In the genomic region with DNA sequence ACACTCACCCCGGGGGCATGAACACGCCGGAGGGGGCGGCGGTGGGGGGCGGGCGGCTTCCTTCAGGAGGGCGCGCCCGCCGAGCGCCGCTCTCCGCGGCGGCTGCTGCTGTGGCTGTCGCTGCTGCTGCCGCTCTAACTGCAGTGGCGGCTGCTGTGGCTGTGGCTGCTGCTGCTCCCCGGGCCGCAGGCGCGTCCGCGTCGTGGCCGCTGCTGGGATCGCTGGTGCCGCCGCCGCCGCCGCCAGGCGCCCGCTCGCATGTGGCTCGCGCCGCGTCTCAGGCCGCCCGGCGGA, we compare ENCODE assay signal across 1 cellular context.
TF ChIP-seq lines count a peak whose summit lies in the region.

A gene with protein sequence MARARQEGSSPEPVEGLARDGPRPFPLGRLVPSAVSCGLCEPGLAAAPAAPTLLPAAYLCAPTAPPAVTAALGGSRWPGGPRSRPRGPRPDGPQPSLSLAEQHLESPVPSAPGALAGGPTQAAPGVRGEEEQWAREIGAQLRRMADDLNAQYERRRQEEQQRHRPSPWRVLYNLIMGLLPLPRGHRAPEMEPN (minus strand): TSS at position 279 of the 294 bp plus-strand sequence. CDS start 2,768 bp downstream, outside the sequence.

TF ChIP-seq in K562, 482 proteins besides CTCF, POLR2A, EP300 and RAD21 (continued from another document):
- TF ChIP-seq, protein P1, sequence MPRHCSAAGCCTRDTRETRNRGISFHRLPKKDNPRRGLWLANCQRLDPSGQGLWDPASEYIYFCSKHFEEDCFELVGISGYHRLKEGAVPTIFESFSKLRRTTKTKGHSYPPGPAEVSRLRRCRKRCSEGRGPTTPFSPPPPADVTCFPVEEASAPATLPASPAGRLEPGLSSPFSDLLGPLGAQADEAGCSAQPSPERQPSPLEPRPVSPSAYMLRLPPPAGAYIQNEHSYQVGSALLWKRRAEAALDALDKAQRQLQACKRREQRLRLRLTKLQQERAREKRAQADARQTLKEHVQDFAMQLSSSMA (CRISPR knock-in tag; IDR thresholded peaks at IDR 0.05), result no peak; the same call in 1 of the 2 replicates
- TF ChIP-seq ZNF12 (CRISPR knock-in tag; IDR thresholded peaks at IDR 0.05) (0 out of 2 replicates have a peak, but pooled peaks have one; percentile 3), RB1 (IDR thresholded peaks at IDR 0.05; ENCODE audit: low read depth) (peak; percentile 16; the same call in 1 of the 2 replicates), HCFC1 (IDR thresholded peaks at IDR 0.05; ENCODE audit: low read depth, low read length) (no peak), PTRF (tag; IDR thresholded peaks at IDR 0.05) (no peak), ZNF589 (CRISPR knock-in tag; IDR thresholded peaks at IDR 0.05; ENCODE audit: low read depth) (peak; percentile 11; the same call in 1 of the 2 replicates), PHTF2 (CRISPR knock-in tag; IDR thresholded peaks at IDR 0.05) (no peak), JUND (IDR thresholded peaks at IDR 0.05; ENCODE audit: borderline replicate concordance, low read depth, low read length) (no peak), JUND (tag; IDR thresholded peaks at IDR 0.05; ENCODE audit: borderline replicate concordance, low read depth, low read length) (no peak), SAP30 (IDR thresholded peaks at IDR 0.05; ENCODE audit: borderline replicate concordance, insufficient read depth, low read depth, low read length, poor library complexity, severe bottlenecking) (peak; percentile 17), SIN3A (IDR thresholded peaks at IDR 0.05; ENCODE audit: borderline replicate concordance in 2 of 2, control insufficient read depth in 1 of 2, low read depth in 2 of 2, low read length in 2 of 2) (peak in 1 of 2 experiments; percentile 67; a peak in 1 of 4 replicates), NFXL1 (CRISPR knock-in tag; IDR thresholded peaks at IDR 0.05) (no peak), RBFOX2 (IDR thresholded peaks at IDR 0.05; ENCODE audit: low read depth, low read length) (peak; percentile 82)
